19 cellular contexts compared by ENCODE assay signal in the genomic region with DNA sequence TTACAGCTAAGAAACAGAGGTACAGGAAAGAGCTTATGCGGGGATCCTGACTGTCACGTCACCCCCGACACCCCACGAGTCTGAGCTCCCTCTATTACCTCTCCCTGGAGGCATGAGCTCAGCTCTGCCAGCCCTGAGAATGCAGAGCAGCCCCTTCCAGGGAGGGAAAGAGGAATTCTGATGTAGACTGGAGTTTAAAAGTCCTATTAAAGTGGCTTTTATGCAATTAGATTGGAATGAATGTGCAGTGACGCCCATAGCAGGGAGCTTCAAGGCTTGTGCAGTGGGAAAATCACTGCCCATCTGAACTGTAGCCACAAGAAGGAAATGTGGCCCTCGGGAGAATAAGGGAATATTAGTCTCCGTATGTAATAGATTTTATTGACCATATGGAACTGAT.
A peak's percentile ranks its signal among the peaks of the same experiment; 100 is the strongest.
DNase-seq lines count a peak whose midpoint lies in the region; FAIRE-seq and TF ChIP-seq lines count a peak whose summit lies in the region.
"Had no signal": no experiment of that assay in that cellular context is flagged by ENCODE, and none has a peak within 500 bp of the region (broad histone marks: within the 10 kb centered on the region; RNA-seq: fewer than 3 reads in every experiment).

No MANE protein-coding gene starts in this region.

- no peak overlapping the region for H4K91ac ChIP-seq in mesenchymal stem cell (ENCODE audit: low read length)

- peak overlapping the region; percentile 75 for H3K9ac ChIP-seq in mesenchymal stem cell (ENCODE audit: low read length)

- H3K4me2 ChIP-seq in mesenchymal stem cell (ENCODE audit: low read length, poor library complexity, severe bottlenecking): no peak overlapping the region
- H3K4me2 ChIP-seq: A549 had no signal

- no peak overlapping the region for H3K14ac ChIP-seq in mesenchymal stem cell (ENCODE audit: low read length in 2 of 2)

- H2AK5ac ChIP-seq in mesenchymal stem cell (ENCODE audit: low read length, severe bottlenecking): no peak overlapping the region

- POLR2A ChIA-PET in AG04449 (lab: Yijun Ruan, JAX): no interaction called here

- WGBS in mesenchymal stem cell: 84% methylated on average over 7 of the region's 7 CpGs

- no peak for TF ChIP-seq CTCF in AG04449 (IDR thresholded peaks at IDR 0.05; ENCODE audit: insufficient read depth, low read length, missing control alignments)
- no peak for TF ChIP-seq CTCF in coronary artery (IDR thresholded peaks at IDR 0.05)

- no peak overlapping the region for H4K8ac ChIP-seq in mesenchymal stem cell (ENCODE audit: low read length)

- no peak overlapping the region for H3K18ac ChIP-seq in mesenchymal stem cell (ENCODE audit: low read depth in 1 of 2, low read length in 2 of 2)

- peak; percentile 24 for DNase-seq in AG04449 (ENCODE audit: low read depth, low spot score)
- DNase-seq in coronary artery (ENCODE audit: low spot score): no peak
- no peak for DNase-seq in mesenchymal stem cell
- no peak for DNase-seq in Kasumi-1 (lab: John Stamatoyannopoulos, UW)
- DNase-seq in iPS-NIHi7 (ENCODE audit: extremely low spot score): no peak
- no peak for DNase-seq in urothelium cell line (ENCODE audit: low spot score)
- DNase-seq in T1000 (lab: John Stamatoyannopoulos, UW): no peak
- DNase-seq: CD8-positive, alpha-beta T cell; DMS79; HCEC 1CT; mucosa of descending colon; NCI-H2171; pancreas; Peyer's patch; stimulated activated CD4-positive, alpha-beta T cell treated with anti-CD3 and anti-CD28 coated beads, Interleukin-12 subunit alpha, Interleukin-12 subunit beta, amount 100 ng/mL, for 4 hours; SW 1271 had no signal

- no peaks in the 10 kb centered on the region for H3K36me3 ChIP-seq in mesenchymal stem cell (ENCODE audit: control insufficient read depth in 1 of 2, insufficient read depth in 2 of 2, low read depth in 1 of 2, low read length in 2 of 2)
- H3K36me3 ChIP-seq: pancreas, Peyer's patch had no signal

- H3K23ac ChIP-seq in mesenchymal stem cell (ENCODE audit: low read length in 2 of 2): no peak overlapping the region

- no peak overlapping the region for H2BK5ac ChIP-seq in mesenchymal stem cell (ENCODE audit: low read depth, low read length, poor library complexity, severe bottlenecking)

- H2AFZ ChIP-seq in mesenchymal stem cell (ENCODE audit: low read depth, low read length): no peak overlapping the region

- H2BK15ac ChIP-seq in mesenchymal stem cell (ENCODE audit: low read depth, poor library complexity, severe bottlenecking): no peak overlapping the region

- H3K27ac ChIP-seq in coronary artery (peak overlapping the region; percentile 38 to 80), mesenchymal stem cell (ENCODE audit: low read length, poor library complexity, severe bottlenecking) (no peak overlapping the region), skin epidermis (peak overlapping the region in 13 of 21 experiments; percentile 2 to 77 (median 54))
- H3K27ac ChIP-seq: A549, pancreas had no signal

- H3K79me1 ChIP-seq in mesenchymal stem cell (replicated peaks; ENCODE audit: low read length, poor library complexity, severe bottlenecking): peaks cover 3% of the 10 kb centered on the region

- no peak overlapping the region for H3K4ac ChIP-seq in mesenchymal stem cell (ENCODE audit: low read depth in 1 of 2, low read length in 2 of 2)

- no peaks in the 10 kb centered on the region for H3K4me1 ChIP-seq in mesenchymal stem cell (ENCODE audit: control insufficient read depth, insufficient read depth, low read depth, low read length)
- H3K4me1 ChIP-seq: A549, pancreas, Peyer's patch had no signal

- H3K27me3 ChIP-seq in mesenchymal stem cell (ENCODE audit: control insufficient read depth in 1 of 2, insufficient read depth in 1 of 2, low read length in 2 of 2): peaks cover 3 to 4% of the 10 kb centered on the region in 2 experiments
- H3K27me3 ChIP-seq: pancreas, Peyer's patch had no signal

- H3K4me3 ChIP-seq in AG04449 (ENCODE audit: low read depth, low read length) (no peak overlapping the region), coronary artery (no peak overlapping the region), mesenchymal stem cell (ENCODE audit: insufficient read depth in 1 of 2, low read depth in 1 of 2, low read length in 2 of 2) (no peak overlapping the region), skin epidermis (no peak overlapping the region)
- H3K4me3 ChIP-seq: A549, mucosa of descending colon, pancreas, Peyer's patch had no signal

- no peaks in the 10 kb centered on the region for H3K9me3 ChIP-seq in mesenchymal stem cell (ENCODE audit: control insufficient read depth, low read length)
- H3K9me3 ChIP-seq: A549, mucosa of descending colon, pancreas, Peyer's patch had no signal

- H2BK12ac ChIP-seq in mesenchymal stem cell (ENCODE audit: low read length in 2 of 2): no peak overlapping the region

- FAIRE-seq in urothelium cell line (lab: Jason Lieb, UNC): no peak
- FAIRE-seq: A549, HTR-8/SVneo, pancreas had no signal

- no peak overlapping the region for H2BK120ac ChIP-seq in mesenchymal stem cell (ENCODE audit: low read depth, low read length)

- CTCF ChIA-PET in AG04449 (lab: Yijun Ruan, JAX): no interaction called here
